Comparison of ENCODE assay signal across 15 cellular contexts in genomic region chr6:26089272-26089671, GRCh38. TPM values are rescaled to one million over a fixed set of nuclear protein-coding genes. Genes with fewer than 3 reads are reported as not detected.
DNase-seq lines count a peak whose midpoint lies in the region; ATAC-seq and TF ChIP-seq lines count a peak whose summit lies in the region.
"Had no signal": no experiment of that assay in that cellular context is flagged by ENCODE, and none has a peak within 500 bp of the region (broad histone marks: within the 10 kb centered on the region; RNA-seq: fewer than 3 reads in every experiment).

No MANE protein-coding gene starts in this region.

- no peak overlapping the region for H3K9ac ChIP-seq in mammary epithelial cell (ENCODE audit: insufficient read depth, low read length)

- BruUV-seq in MCF 10A (replicated peaks; lab: Mats Ljungman, UMichigan): no TSS peak
- BruUV-seq in mammary epithelial cell (replicated peaks; lab: Mats Ljungman, UMichigan): no TSS peak

- H3K27ac ChIP-seq in mammary epithelial cell (ENCODE audit: insufficient read depth, low read depth, low read length): no peak overlapping the region

- H4K20me1 ChIP-seq in mammary epithelial cell (ENCODE audit: insufficient read depth, low read length): no peaks in the 10 kb centered on the region

- H3K4me1 Mint-ChIP-seq in MCF 10A (ENCODE audit: insufficient read depth, unreplicated experiment) (peaks cover 10% of the 10 kb centered on the region), nephron progenitor cell (peaks cover 30% of the 10 kb centered on the region)

- H3K4me3 Mint-ChIP-seq in MCF 10A (ENCODE audit: unreplicated experiment): no peak overlapping the region
- H3K4me3 Mint-ChIP-seq in nephron progenitor cell: no peak overlapping the region

- DNase-seq in MCF 10A (ENCODE audit: unreplicated experiment) (no peak), mammary epithelial cell (no peak), fibroblast of pulmonary artery (ENCODE audit: low read depth) (peak; percentile 32), nephron progenitor cell (no peak), H4 (ENCODE audit: low spot score) (no peak)
- no peak for DNase-seq in activated CD8-positive, alpha-beta memory T cell treated with anti-CD3 and anti-CD28 coated beads, Interleukin-2, amount 50 U/mL, for 48 hours
- DNase-seq in activated CD4-positive, alpha-beta T cell treated with anti-CD3 and anti-CD28 coated beads for 48 hours: no peak
- DNase-seq: activated effector memory CD4-positive, alpha-beta T cell treated with Interleukin-2 at 50 U/mL for 16 hours; CD4-positive, alpha-beta memory T cell; immature natural killer cell; mesenchymal stem cell; NCI-H1048; NCI-H774; stimulated activated CD4-positive, alpha-beta T cell treated with anti-CD3 and anti-CD28 coated beads, Interleukin-4, amount 100 ng/mL, for 4 hours had no signal

- in situ Hi-C loops in mammary epithelial cell (cut with MboI; ENCODE audit: low sequenced_read_pairs in 2 of 2): no loop called here

- POLR2A ChIA-PET in MCF 10A (lab: Yijun Ruan, JAX): interaction anchor here (1.4 to 4.9 kb wide), 6 partner anchors 14 to 69 kb away, joined by 5 to 59 read pairs (median 11); a partner anchor contains a TSS

- peaks cover 8% of the 10 kb centered on the region for H3K4me1 ChIP-seq in mammary epithelial cell (ENCODE audit: insufficient read depth, low read length)

- H3K36me3 ChIP-seq in mammary epithelial cell (ENCODE audit: insufficient read depth, low read length): no peaks in the 10 kb centered on the region

- no peaks in the 10 kb centered on the region for H3K79me2 ChIP-seq in mammary epithelial cell (ENCODE audit: insufficient read depth, low read length)

- 95% methylated on average over 2 of the region's 2 CpGs for WGBS in mammary epithelial cell (ENCODE audit: low coverage, missing lambda C conversion rate)

- no peak overlapping the region for H2AFZ ChIP-seq in mammary epithelial cell (ENCODE audit: low read depth, low read length)

- no peak for ATAC-seq in GM18870 (IDR thresholded peaks at IDR 0.05; ENCODE audit: unreplicated experiment)

- no peaks in the 10 kb centered on the region for H3K9me3 Mint-ChIP-seq in MCF 10A (ENCODE audit: unreplicated experiment)
- H3K9me3 Mint-ChIP-seq in nephron progenitor cell: no peaks in the 10 kb centered on the region
- H3K9me3 Mint-ChIP-seq: CD4-positive, alpha-beta memory T cell; immature natural killer cell had no signal

- H3K27me3 Mint-ChIP-seq in MCF 10A (ENCODE audit: insufficient read depth, unreplicated experiment) (no peaks in the 10 kb centered on the region), nephron progenitor cell (ENCODE audit: low read depth, poor library complexity) (peaks cover 9% of the 10 kb centered on the region)
- H3K27me3 Mint-ChIP-seq: CD4-positive, alpha-beta memory T cell had no signal

- H3K4me3 ChIP-seq in mammary epithelial cell (replicated peaks in 1 of 3; ENCODE audit: insufficient read depth in 1 of 3, low read depth in 2 of 3, low read length in 3 of 3) (no peak overlapping the region), fibroblast of pulmonary artery (replicated peaks; ENCODE audit: low read depth, low read length) (no peak overlapping the region)

- CTCF ChIA-PET in MCF 10A (lab: Yijun Ruan, JAX): interaction anchor here (0.7 to 6.2 kb wide), 3 partner anchors 9 to 36 kb away, joined by 3 to 81 read pairs (median 79); no protein-coding TSS in a partner anchor
- CTCF ChIA-PET in mammary epithelial cell (lab: Charles Lee; ENCODE audit: low non-redundant PET): no interaction called here

- dilution Hi-C loops in mammary epithelial cell (cut with HindIII; ENCODE audit: low sequenced_read_pairs): no loop called here

- TF ChIP-seq CTCF in MCF 10A (IDR thresholded peaks at IDR 0.05; ENCODE audit: unreplicated experiment) (no peak), mammary epithelial cell (conservative IDR thresholded peaks at IDR 0.05 in 1 of 2, IDR thresholded peaks at IDR 0.05 in 1 of 2; ENCODE audit: extremely low read depth in 1 of 2, insufficient read depth in 1 of 2, low read depth in 1 of 2, low read length in 2 of 2) (no peak), fibroblast of pulmonary artery (IDR thresholded peaks at IDR 0.05; ENCODE audit: low read length, missing control alignments) (no peak), nephron progenitor cell (IDR thresholded peaks at IDR 0.05) (no peak)

- H3K4me2 ChIP-seq in mammary epithelial cell (ENCODE audit: insufficient read depth, low read depth, low read length): no peak overlapping the region

- intact Hi-C loops in MCF 10A (cut with micrococcal nuclease): no loop called here
- intact Hi-C loops in mammary epithelial cell (cut with micrococcal nuclease): no loop called here

- no peaks in the 10 kb centered on the region for H3K9me3 ChIP-seq in mammary epithelial cell (replicated peaks; ENCODE audit: insufficient read depth, low read length)

- no peaks in the 10 kb centered on the region for H3K27me3 ChIP-seq in mammary epithelial cell (ENCODE audit: insufficient read depth, low read length)

- H3K27ac Mint-ChIP-seq in MCF 10A (ENCODE audit: low read depth, unreplicated experiment): peak overlapping the region; percentile 70
- H3K27ac Mint-ChIP-seq in nephron progenitor cell: peak overlapping the region; percentile 15

- H3K36me3 Mint-ChIP-seq in MCF 10A (ENCODE audit: insufficient read depth, unreplicated experiment): peaks cover 7% of the 10 kb centered on the region
- peaks cover 6% of the 10 kb centered on the region for H3K36me3 Mint-ChIP-seq in nephron progenitor cell (ENCODE audit: low read depth)

RNA-seq across cellular contexts. Expression of gene HFE, which starts 2.0 kb away (rescaled TPM):
- 2.8 and 5.2 TPM in 2 replicates for total RNA-seq in MCF 10A (2022)
- 1 to 10 TPM; 9.0 to 9.5 TPM for total RNA-seq in mammary epithelial cell
- 17.2 TPM for polyA plus RNA-seq in mammary epithelial cell
- 32.7 TPM for polyA minus RNA-seq in mammary epithelial cell
- total RNA-seq in H4 (2014; rRNA removed; shearing (Covaris generic)): 7.8 and 13.4 TPM in 2 replicates
